21 cellular contexts compared by ENCODE assay signal in genomic region chr20:25459916-25460590, GRCh38.
"Had no signal": no experiment of that assay in that cellular context is flagged by ENCODE, and none has a peak within 500 bp of the region (broad histone marks: within the 10 kb centered on the region; RNA-seq: fewer than 3 reads in every experiment).

No MANE protein-coding gene starts in this region.

- H3K9me3 ChIP-seq: adrenal gland, SJCRH30, SK-N-SH had no signal

- H3K9me3 Mint-ChIP-seq: activated naive CD8-positive, alpha-beta T cell treated with anti-CD3 and anti-CD28 coated beads, Interleukin-2, amount 10 ng/mL, durations not matched to agents 7 days and 5 days had no signal

- H3K27me3 Mint-ChIP-seq: activated naive CD8-positive, alpha-beta T cell treated with anti-CD3 and anti-CD28 coated beads, Interleukin-2, amount 10 ng/mL, durations not matched to agents 7 days and 5 days had no signal

- H3K9ac ChIP-seq: SK-N-SH had no signal

- ATAC-seq: activated CD8-positive, alpha-beta T cell treated with anti-CD3 and anti-CD28 coated beads, Interleukin-2, amount 10 ng/mL, durations not matched to agents 7 days and 5 days had no signal

- H3K4me1 Mint-ChIP-seq: activated naive CD8-positive, alpha-beta T cell treated with anti-CD3 and anti-CD28 coated beads, Interleukin-2, amount 10 ng/mL, durations not matched to agents 7 days and 5 days had no signal

- H3K27me3 ChIP-seq: adrenal gland, SJCRH30 had no signal

- H3K27ac ChIP-seq: adrenal gland, SJCRH30 had no signal

- H3K36me3 Mint-ChIP-seq: activated naive CD8-positive, alpha-beta T cell treated with anti-CD3 and anti-CD28 coated beads, Interleukin-2, amount 10 ng/mL, durations not matched to agents 7 days and 5 days had no signal

- H3K4me2 ChIP-seq: SK-N-SH had no signal

- H3K4me1 ChIP-seq: adrenal gland, SJCRH30 had no signal

- H3K4me3 ChIP-seq: adrenal gland, SJCRH30 had no signal

- DNase-seq: activated CD4-positive, alpha-beta T cell treated with anti-CD3 and anti-CD28 coated beads for 48 hours; activated CD4-positive, alpha-beta T cell treated with anti-CD3 and anti-CD28 coated beads, Interleukin-2, amount 50 U/mL, for 4 hours; activated CD4-positive, CD25-positive, alpha-beta regulatory T cell treated with anti-CD3 and anti-CD28 coated beads, Interleukin-2, amount 50 U/mL, for 72 hours; activated CD8-positive, alpha-beta memory T cell treated with anti-CD3 and anti-CD28 coated beads, Interleukin-2, amount 50 U/mL, for 48 hours; activated CD8-positive, alpha-beta T cell treated with anti-CD3 and anti-CD28 coated beads, Interleukin-2, amount 10 ng/mL, durations not matched to agents 7 days and 5 days; activated naive CD4-positive, alpha-beta T cell treated with anti-CD3 and anti-CD28 coated beads, Interleukin-2, amount 50 U/mL, for 16 hours; activated naive CD8-positive, alpha-beta T cell treated with anti-CD3 and anti-CD28 coated beads, Interleukin-2, amount 10 ng/mL, durations not matched to agents 7 days and 5 days; activated T-cell treated with anti-CD3 and anti-CD28 coated beads, Interleukin-2, amount 50 U/mL, for 1 hour; adrenal gland; anterior cingulate cortex; caudate nucleus; Kasumi-1; NCI-H1048; NCI-H146; NCI-H187 treated with DMSO at 0.1 percent for 48 hours; NCI-H2081 treated with DMSO at 0.1 percent for 48 hours; NCI-H446; NCI-H526; NCI-H774; SJCRH30; SK-N-SH had no signal

- H3K27ac Mint-ChIP-seq: activated CD8-positive, alpha-beta T cell treated with anti-CD3 and anti-CD28 coated beads, Interleukin-2, amount 10 ng/mL, durations not matched to agents 7 days and 5 days; activated naive CD8-positive, alpha-beta T cell treated with anti-CD3 and anti-CD28 coated beads, Interleukin-2, amount 10 ng/mL, durations not matched to agents 7 days and 5 days had no signal

- H3K4me3 Mint-ChIP-seq: activated CD8-positive, alpha-beta T cell treated with anti-CD3 and anti-CD28 coated beads, Interleukin-2, amount 10 ng/mL, durations not matched to agents 7 days and 5 days; activated naive CD8-positive, alpha-beta T cell treated with anti-CD3 and anti-CD28 coated beads, Interleukin-2, amount 10 ng/mL, durations not matched to agents 7 days and 5 days had no signal
